8 cellular contexts compared by ENCODE assay signal in genomic region chr1:10755977-10756521, GRCh38. TPM values are rescaled to one million over a fixed set of nuclear protein-coding genes. Genes with fewer than 3 reads are reported as not detected.
A peak's percentile ranks its signal among the peaks of the same experiment; 100 is the strongest.
DNase-seq lines count a peak whose midpoint lies in the region; ATAC-seq and TF ChIP-seq lines count a peak whose summit lies in the region.

No MANE protein-coding gene starts in this region.

- no peak overlapping the region for H3K4me3 ChIP-seq in gastroesophageal sphincter

- H3K9me3 ChIP-seq in gastroesophageal sphincter: no peaks in the 10 kb centered on the region

- no peak for TF ChIP-seq POLR2A in gastroesophageal sphincter (IDR thresholded peaks at IDR 0.05)

- H3K4me1 ChIP-seq in gastroesophageal sphincter: peaks cover 0 to 49% (median 6%) of the 10 kb centered on the region in 3 donors

- TF ChIP-seq EP300 in gastroesophageal sphincter (IDR thresholded peaks at IDR 0.05): no peak

- H3K36me3 ChIP-seq in gastroesophageal sphincter: no peaks in the 10 kb centered on the region

- DNase-seq in ELR (ENCODE audit: low read depth) (peak; percentile 21), NCI-H748 treated with DMSO at 0.1 percent for 48 hours (lab: John Stamatoyannopoulos, UW) (peak; percentile 51), DMS114 treated with DMSO at 0.1 percent for 48 hours (lab: John Stamatoyannopoulos, UW; ENCODE audit: unreplicated experiment) (no peak)
- peak; percentile 47 for DNase-seq in activated CD8-positive, alpha-beta memory T cell treated with anti-CD3 and anti-CD28 coated beads, Interleukin-2, amount 50 U/mL, for 4 hours
- peak; percentile 30 to 41 for DNase-seq in stimulated activated CD4-positive, alpha-beta T cell treated with anti-CD3 and anti-CD28 coated beads, Interleukin-12 subunit alpha, Interleukin-12 subunit beta, amount 100 ng/mL, for 24 hours (ENCODE audit: low read depth in 2 of 2)

- ATAC-seq in gastroesophageal sphincter (peak; percentile 63), GM18873 (IDR thresholded peaks at IDR 0.05; ENCODE audit: low FRiP score, unreplicated experiment) (no peak), HG03196 (IDR thresholded peaks at IDR 0.05; ENCODE audit: unreplicated experiment) (no peak)

- peak overlapping the region in 2 of 4 donors; percentile 9 to 31 for H3K27ac ChIP-seq in gastroesophageal sphincter

- WGBS in gastroesophageal sphincter (ENCODE audit: low coverage in 1 of 2), 2 donors: no CpG with 5 or more reads among the region's 23 CpGs

- TF ChIP-seq CTCF in gastroesophageal sphincter (IDR thresholded peaks at IDR 0.05): no peak

- H3K27me3 ChIP-seq in gastroesophageal sphincter: peaks cover 8% of the 10 kb centered on the region

RNA-seq across cellular contexts. Expression of gene CASZ1, which starts 40.4 kb away (rescaled TPM):
- total RNA-seq in gastroesophageal sphincter: 10 to 100 TPM; 22.1 to 47.4 (median 28.0) TPM
